Comparison of ENCODE assay signal across 6 cellular contexts in genomic region chr10:46451365-46451764, GRCh38. TPM values are rescaled to one million over a fixed set of nuclear protein-coding genes. Genes with fewer than 3 reads are reported as not detected.
"Had no signal": no experiment of that assay in that cellular context is flagged by ENCODE, and none has a peak within 500 bp of the region (broad histone marks: within the 10 kb centered on the region; RNA-seq: fewer than 3 reads in every experiment).

No MANE protein-coding gene starts in this region.

RNA-seq across cellular contexts. Expression of gene NPY4R, which starts 14.4 kb away (rescaled TPM):
- total RNA-seq: activated B cell treated with CpG ODN at 0.5 μM for 24 hours; activated CD4-positive, alpha-beta memory T cell treated with anti-CD3 and anti-CD28 coated beads for 36 hours; activated T-cell treated with anti-CD3 and anti-CD28 coated beads, Interleukin-2, amount 50 U/mL, for 4 hours; activated T-helper 1 cell treated with anti-CD3 and anti-CD28 coated beads, Interleukin-12 subunit alpha, Interleukin-12 subunit beta, Interleukin-2, Interleukin-4 antibody, amounts not matched to agents 30 ng/mL and 10 ng/mL and 1 ng/mL, durations not matched to agents 14 hours and 24 hours and 36 hours; RPMI7951 had no signal
- polyA plus RNA-seq: IgD-negative memory B cell had no signal
